ENCODE assay signal across 13 cellular contexts in the genomic region with DNA sequence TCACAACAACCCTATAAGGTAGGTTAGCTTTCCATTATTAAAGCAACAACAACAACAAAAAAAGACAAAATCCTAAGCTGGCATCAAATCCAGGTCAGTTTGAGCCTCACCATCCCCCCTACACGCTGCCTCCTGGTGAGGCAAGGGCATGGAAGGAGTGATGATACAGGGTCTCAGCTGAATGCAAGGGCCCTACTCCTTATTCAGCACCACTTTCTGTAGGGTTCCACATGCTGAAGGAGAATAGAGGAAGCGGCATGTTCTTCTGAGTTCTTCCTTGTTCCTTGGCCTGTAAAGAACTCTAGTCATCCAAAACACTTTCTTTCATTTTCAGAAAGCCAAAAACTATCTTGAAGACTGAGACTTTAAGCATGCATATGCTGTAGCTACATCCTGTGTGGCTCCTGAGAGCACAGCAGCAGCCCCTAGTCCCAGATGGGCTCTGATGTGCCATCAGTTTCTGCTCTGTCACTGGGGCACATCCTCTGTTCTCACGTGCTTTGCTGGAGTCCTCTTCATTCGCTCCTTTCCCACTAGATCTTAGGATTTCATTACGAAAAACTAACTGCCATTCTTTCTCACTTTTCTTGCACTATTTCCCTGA. TPM values are rescaled to one million over a fixed set of nuclear protein-coding genes. Genes with fewer than 3 reads are reported as not detected.
DNase-seq lines count a peak whose midpoint lies in the region; ATAC-seq, FAIRE-seq and TF ChIP-seq lines count a peak whose summit lies in the region.
"Had no signal": no experiment of that assay in that cellular context is flagged by ENCODE, and none has a peak within 500 bp of the region (broad histone marks: within the 10 kb centered on the region; RNA-seq: fewer than 3 reads in every experiment).

No MANE protein-coding gene starts in this region.

- POLR2A ChIA-PET in activated CD8-positive, alpha-beta T cell treated with anti-CD3 and anti-CD28 coated beads, Interleukin-2, amount 10 ng/mL, durations not matched to agents 7 days and 5 days (lab: Charles Lee): interaction anchor here (1.1 kb wide), 1 partner anchor 11 kb away, joined by 3 read pairs; no protein-coding TSS in a partner anchor

- peak overlapping the region; percentile 10 for H3K27ac Mint-ChIP-seq in activated CD8-positive, alpha-beta T cell treated with anti-CD3 and anti-CD28 coated beads, Interleukin-2, amount 10 ng/mL, durations not matched to agents 7 days and 5 days
- H3K27ac Mint-ChIP-seq in stimulated activated effector memory CD8-positive, alpha-beta T cell treated with anti-CD3 and anti-CD28 coated beads, Interleukin-12 subunit alpha, Interleukin-12 subunit beta, amount 100 ng/mL, for 72 hours: no peak overlapping the region
- H3K27ac Mint-ChIP-seq: GM23338 had no signal

- peaks cover 27% of the 10 kb centered on the region for H3K4me1 Mint-ChIP-seq in activated CD8-positive, alpha-beta T cell treated with anti-CD3 and anti-CD28 coated beads, Interleukin-2, amount 10 ng/mL, durations not matched to agents 7 days and 5 days (ENCODE audit: low read depth)
- H3K4me1 Mint-ChIP-seq in stimulated activated effector memory CD8-positive, alpha-beta T cell treated with anti-CD3 and anti-CD28 coated beads, Interleukin-12 subunit alpha, Interleukin-12 subunit beta, amount 100 ng/mL, for 72 hours: peaks cover 16% of the 10 kb centered on the region

- DNase-seq in activated CD8-positive, alpha-beta T cell treated with anti-CD3 and anti-CD28 coated beads, Interleukin-2, amount 10 ng/mL, durations not matched to agents 7 days and 5 days: peak; percentile 49
- DNase-seq in stimulated activated effector memory CD8-positive, alpha-beta T cell treated with anti-CD3 and anti-CD28 coated beads, Interleukin-12 subunit alpha, Interleukin-12 subunit beta, amount 100 ng/mL, for 72 hours (ENCODE audit: low spot score in 2 of 2): no peak
- DNase-seq in H54 (ENCODE audit: insufficient read length, low spot score) (no peak), cardiac septum (ENCODE audit: low spot score) (no peak), HK-2 (ENCODE audit: unreplicated experiment) (no peak)
- DNase-seq: KG1, left lung, NCI-H446 had no signal

- no peaks in the 10 kb centered on the region for H3K36me3 Mint-ChIP-seq in activated CD8-positive, alpha-beta T cell treated with anti-CD3 and anti-CD28 coated beads, Interleukin-2, amount 10 ng/mL, durations not matched to agents 7 days and 5 days (ENCODE audit: low read depth)
- no peaks in the 10 kb centered on the region for H3K36me3 Mint-ChIP-seq in stimulated activated effector memory CD8-positive, alpha-beta T cell treated with anti-CD3 and anti-CD28 coated beads, Interleukin-12 subunit alpha, Interleukin-12 subunit beta, amount 100 ng/mL, for 72 hours

- H3K4me3 Mint-ChIP-seq in activated CD8-positive, alpha-beta T cell treated with anti-CD3 and anti-CD28 coated beads, Interleukin-2, amount 10 ng/mL, durations not matched to agents 7 days and 5 days: no peak overlapping the region
- H3K4me3 Mint-ChIP-seq in stimulated activated effector memory CD8-positive, alpha-beta T cell treated with anti-CD3 and anti-CD28 coated beads, Interleukin-12 subunit alpha, Interleukin-12 subunit beta, amount 100 ng/mL, for 72 hours: no peak overlapping the region
- H3K4me3 Mint-ChIP-seq: GM23338 had no signal

- TF ChIP-seq POLR2A in H54 (IDR thresholded peaks at IDR 0.05; ENCODE audit: low read depth, low read length): no peak

- FAIRE-seq in H54 (lab: Jason Lieb, UNC): no peak

- CTCF ChIA-PET in activated CD8-positive, alpha-beta T cell treated with anti-CD3 and anti-CD28 coated beads, Interleukin-2, amount 10 ng/mL, durations not matched to agents 7 days and 5 days (lab: Charles Lee): interaction anchor here (1.5 to 2.8 kb wide), 3 partner anchors 59 to 90 kb away, joined by 3 to 13 read pairs (median 12); no protein-coding TSS in a partner anchor

- H3K9me3 Mint-ChIP-seq in activated CD8-positive, alpha-beta T cell treated with anti-CD3 and anti-CD28 coated beads, Interleukin-2, amount 10 ng/mL, durations not matched to agents 7 days and 5 days (ENCODE audit: insufficient read depth): no peaks in the 10 kb centered on the region
- no peaks in the 10 kb centered on the region for H3K9me3 Mint-ChIP-seq in stimulated activated effector memory CD8-positive, alpha-beta T cell treated with anti-CD3 and anti-CD28 coated beads, Interleukin-12 subunit alpha, Interleukin-12 subunit beta, amount 100 ng/mL, for 72 hours
- H3K9me3 Mint-ChIP-seq: GM23338 had no signal

- ATAC-seq in GM18517 (IDR thresholded peaks at IDR 0.05; ENCODE audit: unreplicated experiment) (peak; percentile 64), GM21360 (IDR thresholded peaks at IDR 0.05; ENCODE audit: unreplicated experiment) (peak; percentile 67), HG03095 (IDR thresholded peaks at IDR 0.05; ENCODE audit: unreplicated experiment) (peak; percentile 83)
- peak; percentile 82 for ATAC-seq in activated CD8-positive, alpha-beta T cell treated with anti-CD3 and anti-CD28 coated beads, Interleukin-2, amount 10 ng/mL, durations not matched to agents 7 days and 5 days
- no peak for ATAC-seq in stimulated activated effector memory CD8-positive, alpha-beta T cell treated with anti-CD3 and anti-CD28 coated beads, Interleukin-12 subunit alpha, Interleukin-12 subunit beta, amount 100 ng/mL, for 72 hours
- ATAC-seq: GM23338, left lung, SK-N-SH treated with all-trans-retinoic acid at 6 μM for 48 hours had no signal

- intact Hi-C loops in cardiac septum (cut with DNase I): no loop called here

- peaks cover 35% of the 10 kb centered on the region for H3K27me3 Mint-ChIP-seq in activated CD8-positive, alpha-beta T cell treated with anti-CD3 and anti-CD28 coated beads, Interleukin-2, amount 10 ng/mL, durations not matched to agents 7 days and 5 days (ENCODE audit: low read depth)

RNA-seq across cellular contexts. Expression of gene ILDR2, which starts 6.2 kb away (rescaled TPM):
- total RNA-seq in activated CD8-positive, alpha-beta T cell treated with anti-CD3 and anti-CD28 coated beads, Interleukin-2, amount 10 ng/mL, durations not matched to agents 7 days and 5 days: 1 to 10 TPM; 4.3 to 5.0 TPM
- total RNA-seq in cardiac septum: 23.1 TPM

RNA-seq across cellular contexts. Expression of gene MAEL, which starts 19.9 kb away (rescaled TPM):
- total RNA-seq in activated CD8-positive, alpha-beta T cell treated with anti-CD3 and anti-CD28 coated beads, Interleukin-2, amount 10 ng/mL, durations not matched to agents 7 days and 5 days: not detected
- 4.3 TPM for total RNA-seq in cardiac septum
- total RNA-seq: left lung had no signal
